In genomic region chr1:143955930-143956329, GRCh38 we compare ENCODE assay signal across 3 cellular contexts. TPM values are rescaled to one million over a fixed set of nuclear protein-coding genes. Genes with fewer than 3 reads are reported as not detected.
"Had no signal": no experiment of that assay in that cellular context is flagged by ENCODE, and none has a peak within 500 bp of the region (broad histone marks: within the 10 kb centered on the region; RNA-seq: fewer than 3 reads in every experiment).

No MANE protein-coding gene starts in this region.

RNA-seq across cellular contexts. Expression of gene FAM72C, which starts 15.9 kb away (rescaled TPM):
- total RNA-seq: temporal lobe, thoracic aorta, upper lobe of right lung had no signal
